14 cellular contexts compared by ENCODE assay signal in genomic region chr2:241553981-241554380, GRCh38. TPM values are rescaled to one million over a fixed set of nuclear protein-coding genes. Genes with fewer than 3 reads are reported as not detected.
A peak's percentile ranks its signal among the peaks of the same experiment; 100 is the strongest.
DNase-seq lines count a peak whose midpoint lies in the region; ATAC-seq and TF ChIP-seq lines count a peak whose summit lies in the region.
"Had no signal": no experiment of that assay in that cellular context is flagged by ENCODE, and none has a peak within 500 bp of the region (broad histone marks: within the 10 kb centered on the region; RNA-seq: fewer than 3 reads in every experiment).

No MANE protein-coding gene starts in this region.

- no peaks in the 10 kb centered on the region for H3K9me3 Mint-ChIP-seq in endothelial cell (ENCODE audit: unreplicated experiment)

- H3F3A ChIP-seq in SK-N-SH (replicated peaks; ENCODE audit: insufficient read depth) = no peaks in the 10 kb centered on the region

- H3K4me2 ChIP-seq in SK-N-SH (no peak overlapping the region), trophoblast cell (ENCODE audit: low read length) (no peak overlapping the region), hepatocyte (no peak overlapping the region)
- H3K4me2 ChIP-seq: BLaER1 had no signal

- peaks cover 15% of the 10 kb centered on the region for H3K27me3 Mint-ChIP-seq in endothelial cell (ENCODE audit: unreplicated experiment)

- H4K8ac ChIP-seq in trophoblast cell (ENCODE audit: low read depth, low read length) = no peak overlapping the region

- TF ChIP-seq EP300 in SK-N-SH (IDR thresholded peaks at IDR 0.05; ENCODE audit: borderline replicate concordance in 1 of 2, low read depth in 1 of 2, low read length in 1 of 2) = no peak

- H3K18ac ChIP-seq in trophoblast cell (ENCODE audit: low read length) = no peak overlapping the region

- POLR2A ChIA-PET in SK-N-SH (lab: Yijun Ruan, JAX) = no interaction called here

- H3K79me1 ChIP-seq in trophoblast cell (ENCODE audit: low read length) = peaks cover 4% of the 10 kb centered on the region

- no peak overlapping the region for H3K4me3 Mint-ChIP-seq in endothelial cell (ENCODE audit: unreplicated experiment)
- H3K4me3 Mint-ChIP-seq: CD8-positive, alpha-beta memory T cell had no signal

- DNase-seq in SK-N-SH = no peak
- DNase-seq in H7 = peak; percentile 48
- DNase-seq in endothelial cell (ENCODE audit: low spot score) = no peak
- no peak for DNase-seq in trophoblast cell
- no peak for DNase-seq in hepatocyte (ENCODE audit: low spot score)
- DNase-seq in activated effector memory CD4-positive, alpha-beta T cell treated with Interleukin-2 at 50 U/mL for 16 hours = no peak
- DNase-seq: Caco-2; CD8-positive, alpha-beta memory T cell; DND-41; GDM1 had no signal

- peak overlapping the region; percentile 36 for H3K27ac Mint-ChIP-seq in endothelial cell (ENCODE audit: unreplicated experiment)

- H3K4ac ChIP-seq in trophoblast cell (ENCODE audit: low read depth, low read length) = no peak overlapping the region

- no peaks in the 10 kb centered on the region; a peak in 1 of 4 replicates for H3K4me1 ChIP-seq in SK-N-SH (ENCODE audit: control insufficient read depth in 1 of 2, insufficient read depth in 2 of 2, low read depth in 1 of 2, low read length in 1 of 2)
- H3K4me1 ChIP-seq in trophoblast cell (ENCODE audit: control insufficient read depth in 1 of 2, insufficient read depth in 2 of 2, low read length in 2 of 2) = peaks cover 10 to 15% of the 10 kb centered on the region in 2 experiments
- H3K4me1 ChIP-seq in hepatocyte (ENCODE audit: insufficient read depth) = peaks cover 20% of the 10 kb centered on the region
- H3K4me1 ChIP-seq: BLaER1, Caco-2 had no signal

- no peak overlapping the region for H2BK5ac ChIP-seq in trophoblast cell (ENCODE audit: low read depth, low read length, poor library complexity)

- H3K36me3 Mint-ChIP-seq in endothelial cell (ENCODE audit: low read depth, unreplicated experiment) = peaks cover 5% of the 10 kb centered on the region

- H4K91ac ChIP-seq in trophoblast cell (ENCODE audit: low read depth, low read length) = no peak overlapping the region

- H3K9ac ChIP-seq in SK-N-SH (no peak overlapping the region), trophoblast cell (ENCODE audit: low read length) (no peak overlapping the region)
- H3K9ac ChIP-seq: BLaER1 had no signal

- no peak overlapping the region for H4K12ac ChIP-seq in trophoblast cell (ENCODE audit: low read depth, low read length)

- H3K23ac ChIP-seq in trophoblast cell (ENCODE audit: low read length) = no peak overlapping the region

- ATAC-seq in SK-N-SH treated with all-trans-retinoic acid at 6 μM for 48 hours (no peak), GM21619 (IDR thresholded peaks at IDR 0.05; ENCODE audit: unreplicated experiment) (no peak)

- WGBS in SK-N-SH (ENCODE audit: low lambda C conversion rate) = 40% methylated on average over 4 of the region's 6 CpGs
- no CpG with 5 or more reads among the region's 6 CpGs for WGBS in trophoblast cell (ENCODE audit: extremely low coverage, insufficient coverage, insufficient read length)
- WGBS in hepatocyte (ENCODE audit: low lambda C conversion rate, missing lambda C conversion rate) = 84% methylated on average over 6 of the region's 6 CpGs

- TF ChIP-seq CTCF in SK-N-SH (IDR thresholded peaks at IDR 0.05) = no peak
- no peak for TF ChIP-seq CTCF in endothelial cell (IDR thresholded peaks at IDR 0.05; ENCODE audit: unreplicated experiment)
- TF ChIP-seq CTCF in hepatocyte (IDR thresholded peaks at IDR 0.05; ENCODE audit: poor library complexity) = no peak

- peaks cover 12% of the 10 kb centered on the region; the same call in 1 of the 2 replicates for H3K9me3 ChIP-seq in SK-N-SH
- H3K9me3 ChIP-seq in trophoblast cell (ENCODE audit: insufficient read depth, low read depth, low read length) = no peaks in the 10 kb centered on the region
- peaks cover 3% of the 10 kb centered on the region for H3K9me3 ChIP-seq in hepatocyte (ENCODE audit: low read depth)
- H3K9me3 ChIP-seq: Caco-2 had no signal

- H3K4me1 Mint-ChIP-seq in endothelial cell (ENCODE audit: unreplicated experiment) = peaks cover 38% of the 10 kb centered on the region

- H4K20me1 ChIP-seq in SK-N-SH (ENCODE audit: insufficient read depth) = no peaks in the 10 kb centered on the region
- no peaks in the 10 kb centered on the region for H4K20me1 ChIP-seq in hepatocyte (ENCODE audit: insufficient read depth, poor library complexity, severe bottlenecking)
- H4K20me1 ChIP-seq: BLaER1 had no signal

- H3K27ac ChIP-seq in SK-N-SH (ENCODE audit: low read depth in 2 of 2, low read length in 1 of 2) (no peak overlapping the region), trophoblast cell (ENCODE audit: low read depth, low read length) (no peak overlapping the region), hepatocyte (no peak overlapping the region)
- H3K27ac ChIP-seq: 22Rv1, BLaER1 had no signal

- H3K27me3 ChIP-seq in SK-N-SH (ENCODE audit: insufficient read depth) (peaks cover 8% of the 10 kb centered on the region; the same call in 1 of the 2 replicates), H7 (ENCODE audit: control insufficient read depth, insufficient read depth, low read length) (no peaks in the 10 kb centered on the region), trophoblast cell (ENCODE audit: insufficient read depth, low read length) (no peaks in the 10 kb centered on the region), hepatocyte (no peaks in the 10 kb centered on the region)

- H3K4me3 ChIP-seq in SK-N-SH (ENCODE audit: low read depth in 2 of 2, low read length in 1 of 2) (no peak overlapping the region), H7 (ENCODE audit: insufficient read depth, low read depth, low read length) (no peak overlapping the region), trophoblast cell (ENCODE audit: low read depth, low read length) (no peak overlapping the region), hepatocyte (no peak overlapping the region)
- H3K4me3 ChIP-seq: BLaER1 had no signal

- H3K36me3 ChIP-seq in SK-N-SH (replicated peaks in 1 of 2; ENCODE audit: control insufficient read depth in 1 of 2, insufficient read depth in 2 of 2, low read length in 1 of 2) (no peaks in the 10 kb centered on the region), H7 (replicated peaks; ENCODE audit: control insufficient read depth, insufficient read depth, low read length) (no peaks in the 10 kb centered on the region), trophoblast cell (ENCODE audit: control insufficient read depth in 1 of 2, insufficient read depth in 2 of 2, low read length in 2 of 2) (no peaks in the 10 kb centered on the region), hepatocyte (replicated peaks; ENCODE audit: insufficient read depth, low read depth) (no peaks in the 10 kb centered on the region)
- H3K36me3 ChIP-seq: BLaER1 had no signal

- H2AK5ac ChIP-seq in trophoblast cell (ENCODE audit: low read length) = no peak overlapping the region

- H2BK120ac ChIP-seq in trophoblast cell (ENCODE audit: insufficient read depth, low read length, poor library complexity) = no peak overlapping the region

- H3K14ac ChIP-seq in trophoblast cell (ENCODE audit: low read length) = no peak overlapping the region

- no peak overlapping the region for H2AFZ ChIP-seq in SK-N-SH (ENCODE audit: low read depth)
- H2AFZ ChIP-seq in trophoblast cell (ENCODE audit: insufficient read depth, low read length, poor library complexity) = no peak overlapping the region
- no peak overlapping the region for H2AFZ ChIP-seq in hepatocyte

- H3K79me2 ChIP-seq in SK-N-SH (ENCODE audit: insufficient read depth) (no peaks in the 10 kb centered on the region), trophoblast cell (ENCODE audit: control insufficient read depth, insufficient read depth, low read length, poor library complexity) (peaks cover 3% of the 10 kb centered on the region), hepatocyte (no peaks in the 10 kb centered on the region)

- CTCF ChIA-PET in SK-N-SH (lab: Yijun Ruan, JAX) = interaction anchor here (1.0 to 1.2 kb wide), 2 partner anchors 44 to 105 kb away, joined by 4 to 5 read pairs; no protein-coding TSS in a partner anchor

- no peak for TF ChIP-seq RAD21 in SK-N-SH (IDR thresholded peaks at IDR 0.05; ENCODE audit: low read length)

- H3K9me2 ChIP-seq in SK-N-SH (no peaks in the 10 kb centered on the region), hepatocyte (replicated peaks; ENCODE audit: insufficient read depth) (no peaks in the 10 kb centered on the region)

- H2BK12ac ChIP-seq in trophoblast cell (ENCODE audit: low read length) = peak overlapping the region; percentile 56

TF ChIP-seq in SK-N-SH treated with all-trans-retinoic acid at 6 μM for 48 hours, 23 proteins besides CTCF, POLR2A, EP300 and RAD21 (continues in another document):
- TF ChIP-seq OSR1 (CRISPR knock-in tag; IDR thresholded peaks at IDR 0.05) (no peak), ZNF70 (CRISPR knock-in tag; IDR thresholded peaks at IDR 0.05) (peak; percentile 58; the same call in 1 of the 2 replicates)

TF ChIP-seq in SK-N-SH, 30 proteins besides CTCF, POLR2A, EP300 and RAD21 (continues in another document):
- no peak for TF ChIP-seq RFX5 (IDR thresholded peaks at IDR 0.05; ENCODE audit: low read length)
- TF ChIP-seq MEF2A (IDR thresholded peaks at IDR 0.05; ENCODE audit: borderline replicate concordance, low read depth) = no peak
- TF ChIP-seq SIN3A (IDR thresholded peaks at IDR 0.05; ENCODE audit: borderline replicate concordance, low read depth, low read length) = no peak

RNA-seq across cellular contexts. Expression of gene BOK, which starts 4.6 kb away (rescaled TPM):
- 1.7 and 1.9 TPM in 2 replicates for polyA plus RNA-seq in SK-N-SH (2012; rRNA removed)
- 0.62 and 1.3 TPM in 2 replicates for polyA plus RNA-seq in SK-N-SH (2012; cell fraction: cytosol; rRNA removed)
- 2.8 and 3.1 TPM in 2 replicates for polyA plus RNA-seq in SK-N-SH (2012; cell fraction: nucleus; rRNA removed)
- 59.5 and 61.6 TPM in 2 replicates for total RNA-seq in H7 (2014; rRNA removed; shearing (Covaris generic))
- 110 TPM for total RNA-seq in endothelial cell (ENCODE audit: unreplicated experiment)
- 46.7 and 48.1 TPM in 2 replicates for polyA plus RNA-seq in trophoblast cell (2013)
- 24.2 and 25.4 TPM in 2 replicates for total RNA-seq in hepatocyte
- polyA plus RNA-seq in hepatocyte = 26.5 and 39.7 TPM in 2 replicates
- total RNA-seq: CD8-positive, alpha-beta memory T cell had no signal
- polyA plus RNA-seq: CD8-positive, alpha-beta memory T cell had no signal

RNA-seq across cellular contexts. Expression of gene STK25, which starts 45.6 kb away (rescaled TPM):
- polyA plus RNA-seq in SK-N-SH (2012; rRNA removed) = 236 and 268 TPM in 2 replicates
- polyA plus RNA-seq in SK-N-SH (2012; cell fraction: cytosol; rRNA removed) = 94.5 and 143 TPM in 2 replicates
- 855 and 923 TPM in 2 replicates for polyA plus RNA-seq in SK-N-SH (2012; cell fraction: nucleus; rRNA removed)
- total RNA-seq in H7 (2014; rRNA removed; shearing (Covaris generic)) = 353 and 443 TPM in 2 replicates
- total RNA-seq in endothelial cell (ENCODE audit: unreplicated experiment) = 296 TPM
- 96.3 and 98.3 TPM in 2 replicates for polyA plus RNA-seq in trophoblast cell (2013)
- 177 and 183 TPM in 2 replicates for total RNA-seq in hepatocyte
- 192 and 199 TPM in 2 replicates for polyA plus RNA-seq in hepatocyte
